In the genomic region with DNA sequence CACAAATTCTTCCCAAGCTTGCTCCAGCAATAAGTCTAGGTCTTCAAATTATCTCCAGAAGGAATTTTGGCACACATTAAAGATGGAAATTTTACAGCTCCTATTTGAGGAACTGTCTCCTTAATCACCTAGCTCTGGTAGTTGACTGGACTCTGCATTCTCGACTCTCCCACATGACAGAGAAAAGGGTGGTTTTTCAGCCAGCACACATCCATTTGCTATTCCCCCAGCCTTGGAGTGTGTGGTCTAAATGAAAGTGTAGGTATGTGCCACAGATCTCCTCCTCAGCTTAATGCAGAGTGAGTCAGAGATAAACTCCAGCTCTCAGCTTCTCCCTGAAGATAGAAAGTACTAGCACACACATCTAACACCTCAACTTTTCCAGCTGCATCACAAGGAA, we compare ENCODE assay signal across 29 cellular contexts.
DNase-seq lines count a peak whose midpoint lies in the region; TF ChIP-seq lines count a peak whose summit lies in the region.
"Had no signal": no experiment of that assay in that cellular context is flagged by ENCODE, and none has a peak within 500 bp of the region (broad histone marks: within the 10 kb centered on the region; RNA-seq: fewer than 3 reads in every experiment).

No MANE protein-coding gene starts in this region.

- TF ChIP-seq CTCF in mammary epithelial cell (conservative IDR thresholded peaks at IDR 0.05 in 1 of 2, IDR thresholded peaks at IDR 0.05 in 1 of 2; ENCODE audit: extremely low read depth in 1 of 2, insufficient read depth in 1 of 2, low read depth in 1 of 2, low read length in 2 of 2) (no peak), breast epithelium (IDR thresholded peaks at IDR 0.05) (no peak), hepatocyte (IDR thresholded peaks at IDR 0.05; ENCODE audit: poor library complexity) (no peak)

- H3K9me2 ChIP-seq in hepatocyte (replicated peaks; ENCODE audit: insufficient read depth) = no peaks in the 10 kb centered on the region

- in situ Hi-C loops in mammary epithelial cell (cut with MboI; ENCODE audit: low sequenced_read_pairs in 2 of 2) = no loop called here

- H3K4me3 ChIP-seq in mammary epithelial cell (replicated peaks in 1 of 3; ENCODE audit: insufficient read depth in 1 of 3, low read depth in 2 of 3, low read length in 3 of 3) (no peak overlapping the region), breast epithelium (no peak overlapping the region), hepatocyte (no peak overlapping the region)
- H3K4me3 ChIP-seq: heart right ventricle, ovary, Peyer's patch had no signal

- H3K4me2 ChIP-seq in mammary epithelial cell (ENCODE audit: insufficient read depth, low read depth, low read length) (no peak overlapping the region), hepatocyte (no peak overlapping the region)

- DNase-seq in mammary epithelial cell = peak; percentile 60
- DNase-seq in breast epithelium (ENCODE audit: low spot score in 2 of 2) = no peak
- DNase-seq in astrocyte of the hippocampus (ENCODE audit: low read depth, low spot score) = peak; percentile 44
- peak; percentile 4 for DNase-seq in hepatocyte (ENCODE audit: low spot score)
- no peak for DNase-seq in T-helper 2 cell
- no peak for DNase-seq in iPS-NIHi7 (ENCODE audit: extremely low spot score)
- DNase-seq in hepatic stellate cell (ENCODE audit: low spot score) = no peak
- DNase-seq in HuH-7.5 (ENCODE audit: low spot score) = no peak
- DNase-seq: activated CD4-positive, alpha-beta T cell treated with anti-CD3 and anti-CD28 coated beads, Interleukin-2, amount 10 ng/mL, durations not matched to agents 24 days and 14 days; activated effector memory CD4-positive, alpha-beta T cell treated with Interleukin-2 at 50 U/mL for 16 hours; activated T-cell treated with anti-CD3 and anti-CD28 coated beads, Interleukin-2, amount 50 U/mL, for 1 hour; Caco-2; caudate nucleus; cortex of kidney; effector memory CD8-positive, alpha-beta T cell; H7; heart right ventricle; left colon; NCI-H146; NCI-H748 treated with DMSO at 0.1 percent for 48 hours; ovary; Peyer's patch; retina; SHP77 treated with DMSO at 0.1 percent for 48 hours; stimulated activated naive B cell treated with anti-CD40 and anti-IgM and Interleukin-4, amounts not matched to agents 10 μg/mL and 1 μg/mL and 100 μg/mL, for 72 hours; substantia nigra; T1000; trophoblast cell had no signal

- intact Hi-C loops in mammary epithelial cell (cut with micrococcal nuclease) = no loop called here
- intact Hi-C loops in breast epithelium (cut with DNase I; ENCODE audit: low total_unique reads) = no loop called here

- H3K4me1 ChIP-seq in mammary epithelial cell (ENCODE audit: insufficient read depth, low read length) (no peaks in the 10 kb centered on the region), breast epithelium (no peaks in the 10 kb centered on the region), hepatocyte (ENCODE audit: insufficient read depth) (no peaks in the 10 kb centered on the region)
- H3K4me1 ChIP-seq: Caco-2, heart right ventricle, Peyer's patch had no signal

- H4K20me1 ChIP-seq in mammary epithelial cell (ENCODE audit: insufficient read depth, low read length) = no peaks in the 10 kb centered on the region
- no peaks in the 10 kb centered on the region for H4K20me1 ChIP-seq in hepatocyte (ENCODE audit: insufficient read depth, poor library complexity, severe bottlenecking)

- no TSS peak for BruUV-seq in mammary epithelial cell (replicated peaks; lab: Mats Ljungman, UMichigan)

- TF ChIP-seq POLR2A in breast epithelium (IDR thresholded peaks at IDR 0.05) = no peak

- no peak overlapping the region for H3K9ac ChIP-seq in mammary epithelial cell (ENCODE audit: insufficient read depth, low read length)

- no peak overlapping the region for H2AFZ ChIP-seq in mammary epithelial cell (ENCODE audit: low read depth, low read length)
- no peak overlapping the region for H2AFZ ChIP-seq in hepatocyte

- H3K79me2 ChIP-seq in mammary epithelial cell (ENCODE audit: insufficient read depth, low read length) (no peaks in the 10 kb centered on the region), hepatocyte (no peaks in the 10 kb centered on the region)

- H3K27me3 ChIP-seq in mammary epithelial cell (ENCODE audit: insufficient read depth, low read length) (no peaks in the 10 kb centered on the region), breast epithelium (no peaks in the 10 kb centered on the region), hepatocyte (no peaks in the 10 kb centered on the region)
- H3K27me3 ChIP-seq: heart right ventricle, ovary, Peyer's patch had no signal

- dilution Hi-C loops in mammary epithelial cell (cut with HindIII; ENCODE audit: low sequenced_read_pairs) = no loop called here

- WGBS in mammary epithelial cell (ENCODE audit: low coverage, missing lambda C conversion rate) = 11% methylated on average over 1 of the region's 1 CpG
- WGBS in hepatocyte (ENCODE audit: low lambda C conversion rate, missing lambda C conversion rate) = 63% methylated on average over 1 of the region's 1 CpG

- H3K9me3 ChIP-seq in mammary epithelial cell (replicated peaks; ENCODE audit: insufficient read depth, low read length) (no peaks in the 10 kb centered on the region), breast epithelium (peaks cover 11 to 21% of the 10 kb centered on the region in 2 donors), hepatocyte (ENCODE audit: low read depth) (peaks cover 5% of the 10 kb centered on the region)
- H3K9me3 ChIP-seq: Caco-2, Peyer's patch had no signal

- H3K36me3 ChIP-seq in mammary epithelial cell (ENCODE audit: insufficient read depth, low read length) (no peaks in the 10 kb centered on the region), breast epithelium (no peaks in the 10 kb centered on the region), hepatocyte (replicated peaks; ENCODE audit: insufficient read depth, low read depth) (no peaks in the 10 kb centered on the region)
- H3K36me3 ChIP-seq: heart right ventricle, ovary, Peyer's patch had no signal

- CTCF ChIA-PET in mammary epithelial cell (lab: Charles Lee; ENCODE audit: low non-redundant PET) = no interaction called here

- no peak overlapping the region for H3K27ac ChIP-seq in mammary epithelial cell (ENCODE audit: insufficient read depth, low read depth, low read length)
- H3K27ac ChIP-seq in breast epithelium = no peak overlapping the region
- H3K27ac ChIP-seq in hepatocyte = no peak overlapping the region
- H3K27ac ChIP-seq: 22Rv1, heart right ventricle, ovary, Peyer's patch had no signal

Comparison
In these comparisons a context has a peak if more than half of its experiments do, and no peak if none do; other contexts are left out.
1. DNase-seq: peak in mammary epithelial cell (single experiment), astrocyte of the hippocampus (single experiment) and hepatocyte (single experiment); none in breast epithelium (0 of 2), T-helper 2 cell (0 of 5), iPS-NIHi7 (single experiment), hepatic stellate cell (single experiment) and HuH-7.5 (single experiment).